ENCODE assay signal across 9 cellular contexts in genomic region chr2:121804340-121804739, GRCh38. TPM values are rescaled to one million over a fixed set of nuclear protein-coding genes. Genes with fewer than 3 reads are reported as not detected.
DNase-seq lines count a peak whose midpoint lies in the region; ATAC-seq lines count a peak whose summit lies in the region.
"Had no signal": no experiment of that assay in that cellular context is flagged by ENCODE, and none has a peak within 500 bp of the region (broad histone marks: within the 10 kb centered on the region; RNA-seq: fewer than 3 reads in every experiment).

No MANE protein-coding gene starts in this region.

- H3K36me3 Mint-ChIP-seq in CD4-positive, alpha-beta memory T cell = peaks cover 0 to 3% of the 10 kb centered on the region in 2 donors

- H3K27ac ChIP-seq in ACC112 (ENCODE audit: low read depth, low read length) = no peak overlapping the region
- no peak overlapping the region for H3K27ac ChIP-seq in CD4-positive, alpha-beta memory T cell (ENCODE audit: low read depth, low read length)
- H3K27ac ChIP-seq: C4-2B had no signal

- POLR2A ChIA-PET in CD4-positive, alpha-beta memory T cell (lab: Charles Lee; ENCODE audit: partially characterized antibody) = no interaction called here

- no peaks in the 10 kb centered on the region for H3K36me3 ChIP-seq in ACC112 (ENCODE audit: insufficient read depth, low read length)
- no peaks in the 10 kb centered on the region for H3K36me3 ChIP-seq in CD4-positive, alpha-beta memory T cell (ENCODE audit: insufficient read depth, low read length)

- H3K27me3 Mint-ChIP-seq in CD4-positive, alpha-beta memory T cell = peaks cover 19 to 24% of the 10 kb centered on the region in 2 donors

- H3K4me1 Mint-ChIP-seq in CD4-positive, alpha-beta memory T cell = peaks cover 0 to 3% (median 0%) of the 10 kb centered on the region in 4 donors

- no peaks in the 10 kb centered on the region for H3K9me3 ChIP-seq in CD4-positive, alpha-beta memory T cell (ENCODE audit: control insufficient read depth in 1 of 2, low read length in 2 of 2)

- no peak overlapping the region for H3K4me3 ChIP-seq in ACC112 (ENCODE audit: low read depth, low read length)
- no peak overlapping the region for H3K4me3 ChIP-seq in CD4-positive, alpha-beta memory T cell (ENCODE audit: low read length in 2 of 2)

- CTCF ChIA-PET in CD4-positive, alpha-beta memory T cell (lab: Charles Lee; ENCODE audit: partially characterized antibody) = no interaction called here

- H2AFZ ChIP-seq in ACC112 (ENCODE audit: low read length, unreplicated experiment) = peak overlapping the region; percentile 13

- H3K4me3 Mint-ChIP-seq in CD4-positive, alpha-beta memory T cell = no peak overlapping the region

- peaks cover 4 to 29% (median 20%) of the 10 kb centered on the region in 8 donors for H3K9me3 Mint-ChIP-seq in CD4-positive, alpha-beta memory T cell

- no peak overlapping the region for H3K27ac Mint-ChIP-seq in CD4-positive, alpha-beta memory T cell

- ATAC-seq in GM19397 (IDR thresholded peaks at IDR 0.05; ENCODE audit: unreplicated experiment) (peak; percentile 77), HG03571 (IDR thresholded peaks at IDR 0.05; ENCODE audit: unreplicated experiment) (peak; percentile 63), HG03025 (IDR thresholded peaks at IDR 0.05; ENCODE audit: low FRiP score, unreplicated experiment) (no peak)

- intact Hi-C loops in CD4-positive, alpha-beta memory T cell (cut with micrococcal nuclease) = no loop called here

- DNase-seq in NCI-H82 (lab: John Stamatoyannopoulos, UW) (peak; percentile 59), iPS-NIHi11 (ENCODE audit: low spot score) (peak; percentile 77), NK-92 (lab: John Stamatoyannopoulos, UW; ENCODE audit: unreplicated experiment) (no peak)
- DNase-seq in CD4-positive, alpha-beta memory T cell = no peak

- peaks cover 6% of the 10 kb centered on the region for H3K4me1 ChIP-seq in ACC112 (ENCODE audit: control insufficient read depth, insufficient read depth, low read length, unreplicated experiment)
- H3K4me1 ChIP-seq in CD4-positive, alpha-beta memory T cell (ENCODE audit: insufficient read depth, low read length) = no peaks in the 10 kb centered on the region

- H3K27me3 ChIP-seq in ACC112 (ENCODE audit: insufficient read depth, low read length) = peaks cover 35% of the 10 kb centered on the region
- H3K27me3 ChIP-seq in CD4-positive, alpha-beta memory T cell (ENCODE audit: insufficient read depth, low read length) = no peaks in the 10 kb centered on the region

- no peaks in the 10 kb centered on the region for H3K79me2 ChIP-seq in ACC112 (ENCODE audit: control insufficient read depth, insufficient read depth, low read length, unreplicated experiment)

RNA-seq across cellular contexts. Expression of gene TSN, which starts 48.9 kb away (rescaled TPM):
- total RNA-seq in CD4-positive, alpha-beta memory T cell = 10 to 100 TPM; 52.4 to 54.0 TPM
- polyA plus RNA-seq in CD4-positive, alpha-beta memory T cell = 100 to 1,000 TPM in 1 of 2 donors, 10 to 100 TPM in 1; 69.4 to 122 TPM

Comparison
In these comparisons a context has a peak if more than half of its experiments do, and no peak if none do; other contexts are left out.
1. DNase-seq: peak in NCI-H82 (single experiment) and iPS-NIHi11 (single experiment); none in NK-92 (single experiment) and CD4-positive, alpha-beta memory T cell (0 of 5).